8 cellular contexts compared by ENCODE assay signal in the genomic region with DNA sequence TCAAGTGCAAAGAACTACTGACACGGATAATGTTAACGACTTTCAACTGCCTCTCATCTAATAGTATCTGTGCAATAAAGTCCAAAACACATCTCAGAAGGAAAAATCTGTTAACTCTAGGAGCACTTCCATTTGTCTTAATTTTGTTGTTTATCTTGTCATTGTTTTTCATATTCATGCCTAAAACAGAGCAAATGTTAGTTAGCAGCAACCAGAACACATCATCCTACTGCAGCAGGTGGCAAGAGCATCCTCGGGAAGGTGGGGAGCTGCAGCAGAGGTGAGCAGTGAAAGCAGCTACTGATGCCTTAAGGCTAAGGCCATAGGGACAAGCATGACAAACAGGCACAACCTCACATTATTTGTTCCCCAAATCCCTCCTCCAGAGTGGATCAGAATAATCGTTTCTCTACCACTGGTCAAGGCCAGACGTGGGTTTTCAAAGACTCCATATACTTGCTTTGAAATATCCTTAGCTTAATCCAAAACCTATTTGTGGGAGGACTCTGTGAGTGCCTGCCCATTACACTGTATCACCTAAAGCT. TPM values are rescaled to one million over a fixed set of nuclear protein-coding genes. Genes with fewer than 3 reads are reported as not detected.
DNase-seq lines count a peak whose midpoint lies in the region; ATAC-seq and TF ChIP-seq lines count a peak whose summit lies in the region.

No MANE protein-coding gene starts in this region.

- H3K4me1 ChIP-seq in ES-I3 (ENCODE audit: insufficient read depth, low read length) (peaks cover 24% of the 10 kb centered on the region), OCI-LY1 (ENCODE audit: insufficient read depth, low read length, severe bottlenecking) (peaks cover 64% of the 10 kb centered on the region)

- no peaks in the 10 kb centered on the region for H3F3A ChIP-seq in OCI-LY1 (ENCODE audit: insufficient read depth, low read length)

- H3K9me2 ChIP-seq in OCI-LY1 (ENCODE audit: low read depth, low read length) = no peaks in the 10 kb centered on the region

- H4K20me1 ChIP-seq in OCI-LY1 (ENCODE audit: insufficient read depth, low read length) = no peaks in the 10 kb centered on the region

- no peak overlapping the region for H2AFZ ChIP-seq in OCI-LY1 (ENCODE audit: low read length)

- ATAC-seq in HG02798 (IDR thresholded peaks at IDR 0.05; ENCODE audit: poor library complexity, unreplicated experiment) (no peak), HG02610 (IDR thresholded peaks at IDR 0.05; ENCODE audit: unreplicated experiment) (no peak)

- H3K9me3 ChIP-seq in ES-I3 (ENCODE audit: control insufficient read depth, insufficient read depth, low read length) = no peaks in the 10 kb centered on the region
- H3K9me3 ChIP-seq in OCI-LY1 (ENCODE audit: low read length) = no peaks in the 10 kb centered on the region

- H3K4me3 Mint-ChIP-seq in progenitor cell of endocrine pancreas (ENCODE audit: low read depth) = peak overlapping the region; percentile 97

- peak overlapping the region; percentile 77 for H3K9ac ChIP-seq in ES-I3 (ENCODE audit: low read depth, low read length)
- H3K9ac ChIP-seq in OCI-LY1 (ENCODE audit: low read length) = peak overlapping the region; percentile 77

- 0 out of 2 replicates have a peak, but pooled peaks cover 3% of the 10 kb centered on the region for H3K36me3 ChIP-seq in ES-I3 (ENCODE audit: insufficient read depth, low read length)
- peaks cover 51% of the 10 kb centered on the region for H3K36me3 ChIP-seq in OCI-LY1 (ENCODE audit: insufficient read depth, low read length)

- no peak for DNase-seq in epithelial cell of prostate (ENCODE audit: low read depth, low spot score)
- DNase-seq in progenitor cell of endocrine pancreas (ENCODE audit: low spot score, unreplicated experiment) = no peak
- DNase-seq in KG1 (lab: John Stamatoyannopoulos, UW) = no peak
- DNase-seq in NCI-H2029 treated with DMSO at 0.1 percent for 48 hours (lab: John Stamatoyannopoulos, UW) = no peak

- peak overlapping the region; percentile 91 for H3K4me2 ChIP-seq in OCI-LY1 (ENCODE audit: low read length)

- H3K27me3 ChIP-seq in OCI-LY1 (ENCODE audit: insufficient read depth, low read length) = no peaks in the 10 kb centered on the region

- H3K27me3 Mint-ChIP-seq in progenitor cell of endocrine pancreas = no peaks in the 10 kb centered on the region

- H3K4me3 ChIP-seq in OCI-LY1 (ENCODE audit: low read depth, low read length, poor library complexity, severe bottlenecking) = peak overlapping the region; percentile 81

- TF ChIP-seq CTCF in OCI-LY1 (IDR thresholded peaks at IDR 0.05; ENCODE audit: low read length) = no peak
- TF ChIP-seq CTCF in progenitor cell of endocrine pancreas (IDR thresholded peaks at IDR 0.05; ENCODE audit: unreplicated experiment) = no peak

- H3K27ac ChIP-seq in OCI-LY1 (ENCODE audit: low read depth, low read length, poor library complexity, severe bottlenecking) (peak overlapping the region; percentile 87), epithelial cell of prostate (peak overlapping the region; percentile 92)

- H3K4me1 Mint-ChIP-seq in progenitor cell of endocrine pancreas (ENCODE audit: low read depth) = peaks cover 39% of the 10 kb centered on the region

- peaks cover 4% of the 10 kb centered on the region for H3K36me3 Mint-ChIP-seq in progenitor cell of endocrine pancreas (ENCODE audit: insufficient read depth)

- H3K27ac Mint-ChIP-seq in progenitor cell of endocrine pancreas = peak overlapping the region; percentile 98

- H3K79me2 ChIP-seq in OCI-LY1 (ENCODE audit: insufficient read depth, low read length) = peaks cover 60% of the 10 kb centered on the region

- H3K9me3 Mint-ChIP-seq in progenitor cell of endocrine pancreas (ENCODE audit: low read depth) = peaks cover 12% of the 10 kb centered on the region

RNA-seq across cellular contexts. Expression of gene HMGCS1, which starts 1.1 kb away (rescaled TPM):
- total RNA-seq in progenitor cell of endocrine pancreas = 170 and 196 TPM in 2 replicates
